21 cellular contexts compared by ENCODE assay signal in the genomic region with DNA sequence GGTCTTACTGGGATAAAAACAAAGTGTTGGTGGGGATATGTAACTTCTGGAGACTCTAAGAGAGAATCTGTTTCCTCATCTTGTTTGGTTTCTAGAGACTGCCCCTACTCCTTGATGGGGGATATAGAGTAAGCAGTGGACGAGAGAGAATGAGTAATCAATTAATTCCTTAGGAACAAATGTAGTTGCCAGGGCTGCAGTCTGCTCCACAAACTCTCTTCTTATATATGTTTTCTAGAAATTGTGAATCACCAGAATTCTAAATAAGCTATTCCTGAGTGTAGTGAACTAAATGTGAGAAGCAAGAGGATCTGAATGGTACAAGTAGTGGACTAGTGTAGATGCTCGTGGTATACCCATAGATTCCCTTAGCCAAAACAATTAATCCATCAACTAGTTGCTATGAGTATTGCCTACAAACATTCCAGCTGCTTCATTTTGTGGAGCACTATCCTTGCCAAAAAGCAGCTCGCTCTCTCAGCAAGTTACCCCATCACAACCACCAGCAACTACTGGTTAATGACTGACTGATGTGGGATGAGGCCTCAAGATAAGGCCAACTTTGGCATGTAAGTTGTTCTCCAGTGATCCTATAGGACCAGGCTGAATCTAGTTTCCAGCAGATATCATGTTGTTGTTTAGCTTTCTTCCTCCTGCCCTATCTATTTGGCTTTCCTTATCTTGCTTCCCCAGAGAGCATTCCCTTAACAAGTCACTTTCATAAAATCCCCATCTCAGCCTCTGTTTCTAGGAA.
DNase-seq lines count a peak whose midpoint lies in the region; ATAC-seq, FAIRE-seq and TF ChIP-seq lines count a peak whose summit lies in the region.
"Had no signal": no experiment of that assay in that cellular context is flagged by ENCODE, and none has a peak within 500 bp of the region (broad histone marks: within the 10 kb centered on the region; RNA-seq: fewer than 3 reads in every experiment).

No MANE protein-coding gene starts in this region.

- no peak overlapping the region for H3K4me3 ChIP-seq in AG10803 (ENCODE audit: low read length)
- H3K4me3 ChIP-seq in H1 (ENCODE audit: extremely low read depth in 1 of 4, insufficient read depth in 2 of 4, low read depth in 3 of 4, low read length in 4 of 4) = no peak overlapping the region
- H3K4me3 ChIP-seq: gastrocnemius medialis, testis had no signal

- no peaks in the 10 kb centered on the region for H3K36me3 ChIP-seq in H1 (ENCODE audit: control insufficient read depth in 2 of 4, insufficient read depth in 4 of 4, low read length in 3 of 4)
- H3K36me3 ChIP-seq: gastrocnemius medialis, neutrophil, WERI-Rb-1 had no signal

- no peak for FAIRE-seq in H1 (lab: Jason Lieb, UNC)
- FAIRE-seq: HTR-8/SVneo had no signal

- DNase-seq in AG10803 (ENCODE audit: low read depth) (peak; percentile 92), OCI-M1 (lab: John Stamatoyannopoulos, UW) (peak; percentile 96), H1 (ENCODE audit: low read depth in 1 of 2, low spot score in 2 of 2) (no peak), iris pigment epithelial cell (ENCODE audit: low read depth) (peak; percentile 21), Kasumi-1 (lab: John Stamatoyannopoulos, UW) (no peak), DMS53 (lab: John Stamatoyannopoulos, UW) (no peak), NCI-H2227 treated with DMSO at 0.1 percent for 48 hours (lab: John Stamatoyannopoulos, UW) (no peak)
- DNase-seq: activated CD4-positive, alpha-beta T cell treated with anti-CD3 and anti-CD28 coated beads, Interleukin-2, amount 50 U/mL, for 4 hours; DND-41; gastrocnemius medialis; left ventricle myocardium superior; NCI-H1417 treated with DMSO at 0.1 percent for 48 hours; NCI-H526 treated with DMSO at 0.1 percent for 48 hours; retina; T-cell; testis; WERI-Rb-1 had no signal

- no peak overlapping the region for H3K27ac ChIP-seq in H1 (ENCODE audit: low read depth, low read length)
- H3K27ac ChIP-seq: gastrocnemius medialis, neutrophil, testis, WERI-Rb-1 had no signal

- no peaks in the 10 kb centered on the region for H3K27me3 ChIP-seq in H1 (replicated peaks in 1 of 4; ENCODE audit: control insufficient read depth in 3 of 4, extremely low read depth in 1 of 4, insufficient read depth in 3 of 4, low read length in 3 of 4)
- H3K27me3 ChIP-seq: gastrocnemius medialis, neutrophil, testis had no signal

- no peak overlapping the region for H3K9ac ChIP-seq in H1 (replicated peaks in 1 of 4; ENCODE audit: extremely low read depth in 1 of 4, low read depth in 3 of 4, low read length in 3 of 4)

- CTCF ChIA-PET in H1 (lab: Charles Lee; ENCODE audit: partially characterized antibody) = no interaction called here

- H2AK5ac ChIP-seq in H1 (ENCODE audit: low read depth, low read length) = no peak overlapping the region

- H2BK5ac ChIP-seq in H1 (ENCODE audit: low read depth, low read length) = no peak overlapping the region

- H3K4me1 ChIP-seq in H1 (replicated peaks in 1 of 4; ENCODE audit: control insufficient read depth in 3 of 4, insufficient read depth in 4 of 4, low read length in 3 of 4) = no peaks in the 10 kb centered on the region
- H3K4me1 ChIP-seq: gastrocnemius medialis, testis had no signal

- no peak for ATAC-seq in HG03025 (IDR thresholded peaks at IDR 0.05; ENCODE audit: low FRiP score, unreplicated experiment)
- ATAC-seq: gastrocnemius medialis, left ventricle myocardium superior, Right ventricle myocardium inferior, T-cell had no signal

- no peak overlapping the region for H4K91ac ChIP-seq in H1 (replicated peaks; ENCODE audit: insufficient read length, low read length)

- H3K4ac ChIP-seq in H1 (replicated peaks; ENCODE audit: insufficient read length, low read depth, low read length) = no peak overlapping the region

- no peak for TF ChIP-seq EP300 in H1 (IDR thresholded peaks at IDR 0.05; ENCODE audit: borderline replicate concordance in 1 of 2, low read depth in 2 of 2, low read length in 2 of 2)

- H2AFZ ChIP-seq in H1 (ENCODE audit: low read length) = 0 out of 2 replicates have a peak overlapping the region, but pooled peaks have one; percentile 87

- H3K79me2 ChIP-seq in H1 (ENCODE audit: control insufficient read depth in 1 of 2, insufficient read depth in 2 of 2, low read length in 2 of 2) = no peaks in the 10 kb centered on the region

- WGBS in H1 (ENCODE audit: extremely low coverage in 1 of 2, insufficient coverage in 1 of 2, insufficient read length in 1 of 2, insufficient replicate concordance in 2 of 2, low coverage in 1 of 2, low lambda C conversion rate in 2 of 2, missing lambda C conversion rate in 1 of 2), 2 experiments = 89% methylated on average over 3 of the region's 3 CpGs; no CpG with 5 or more reads in 1 of the 2 experiments

- H3K79me1 ChIP-seq in H1 (ENCODE audit: low read depth, low read length) = no peaks in the 10 kb centered on the region

- H3K9me3 ChIP-seq in H1 (ENCODE audit: insufficient read depth in 2 of 2, low read depth in 1 of 2, low read length in 1 of 2) = no peaks in the 10 kb centered on the region
- H3K9me3 ChIP-seq: gastrocnemius medialis, neutrophil, testis had no signal

- POLR2A ChIA-PET in H1 (lab: Charles Lee; ENCODE audit: partially characterized antibody) = no interaction called here

- no peak overlapping the region for H2BK15ac ChIP-seq in H1 (ENCODE audit: low read length)

- no peak overlapping the region for H3K23ac ChIP-seq in H1 (ENCODE audit: insufficient read length)

- H3K14ac ChIP-seq in H1 (ENCODE audit: insufficient read length) = no peak overlapping the region

- H2BK12ac ChIP-seq in H1 (ENCODE audit: low read depth, low read length) = no peak overlapping the region

- H4K20me1 ChIP-seq in H1 (replicated peaks in 1 of 2; ENCODE audit: control insufficient read depth in 1 of 2, insufficient read depth in 2 of 2, low read length in 2 of 2) = no peaks in the 10 kb centered on the region

- TF ChIP-seq CTCF in AG10803 (conservative IDR thresholded peaks at IDR 0.05; ENCODE audit: low read length) = no peak
- TF ChIP-seq CTCF in H1 (IDR thresholded peaks at IDR 0.05; ENCODE audit: control extremely low read depth in 1 of 3, insufficient read depth in 1 of 3, low read depth in 1 of 3, low read length in 3 of 3) = no peak

- TF ChIP-seq RAD21 in H1 (IDR thresholded peaks at IDR 0.05 in 1 of 2, conservative IDR thresholded peaks at IDR 0.05 in 1 of 2; ENCODE audit: low read depth in 2 of 2, low read length in 2 of 2) = no peak

- no peak for TF ChIP-seq POLR2A in H1 (IDR thresholded peaks at IDR 0.05; ENCODE audit: control extremely low read depth in 1 of 2, low read depth in 2 of 2, low read length in 2 of 2)

- no peak overlapping the region for H3K4me2 ChIP-seq in H1 (ENCODE audit: insufficient read depth in 1 of 2, low read depth in 2 of 2, low read length in 2 of 2)

- H3K23me2 ChIP-seq in H1 (ENCODE audit: low read depth, low read length) = no peaks in the 10 kb centered on the region

- no peak overlapping the region for H4K5ac ChIP-seq in H1 (ENCODE audit: insufficient read length, low read depth, low read length)

- no peak overlapping the region for H4K8ac ChIP-seq in H1 (ENCODE audit: extremely low read depth, insufficient read depth, low read length)

- H2BK120ac ChIP-seq in H1 (replicated peaks; ENCODE audit: low read depth, low read length) = no peak overlapping the region

- no peak overlapping the region for H2BK20ac ChIP-seq in H1 (ENCODE audit: low read length)

- no peak overlapping the region for H3K56ac ChIP-seq in H1 (replicated peaks; ENCODE audit: insufficient read length, low read depth, low read length)

- H3K18ac ChIP-seq in H1 (ENCODE audit: extremely low read depth, low read length) = no peak overlapping the region

TF ChIP-seq in H1, 55 proteins besides CTCF, POLR2A, EP300 and RAD21 (continues in another document):
- TF ChIP-seq HDAC2 (IDR thresholded peaks at IDR 0.05; ENCODE audit: borderline replicate concordance in 1 of 2, low read depth in 2 of 2, low read length in 2 of 2) (no peak), CTBP2 (IDR thresholded peaks at IDR 0.05; ENCODE audit: borderline replicate concordance, insufficient read depth, insufficient read length, low read length) (no peak), POLR2AphosphoS5 (IDR thresholded peaks at IDR 0.05; ENCODE audit: low read depth, low read length) (no peak), RNF2 (IDR thresholded peaks at IDR 0.05; ENCODE audit: borderline replicate concordance, low read depth, low read length, missing control alignments, poor library complexity, severe bottlenecking) (no peak), NANOG (IDR thresholded peaks at IDR 0.05; ENCODE audit: insufficient read depth, low read depth, low read length, poor library complexity, severe bottlenecking) (no peak), ASH2L (IDR thresholded peaks at IDR 0.05; ENCODE audit: low read length) (no peak), MAFK (IDR thresholded peaks at IDR 0.05; ENCODE audit: low read depth, low read length) (no peak), KDM4A (IDR thresholded peaks at IDR 0.05; ENCODE audit: low read depth, low read length, severe bottlenecking) (no peak), SIX5 (IDR thresholded peaks at IDR 0.05; ENCODE audit: low read depth, low read length) (no peak), RBBP5 (IDR thresholded peaks at IDR 0.05; ENCODE audit: borderline replicate concordance, low read depth, low read length) (no peak), KDM5A (IDR thresholded peaks at IDR 0.05; ENCODE audit: low read length) (no peak), ZNF274 (IDR thresholded peaks at IDR 0.05; ENCODE audit: borderline replicate concordance, extremely low read depth, low read length) (no peak), JUN (IDR thresholded peaks at IDR 0.05; ENCODE audit: low read depth, low read length) (no peak), JUND (IDR thresholded peaks at IDR 0.05; ENCODE audit: low read length) (no peak), EGR1 (IDR thresholded peaks at IDR 0.05; ENCODE audit: borderline replicate concordance, low read depth, low read length) (no peak), POU5F1 (IDR thresholded peaks at IDR 0.05; ENCODE audit: low read depth, low read length) (no peak)
- TF ChIP-seq, protein P1, sequence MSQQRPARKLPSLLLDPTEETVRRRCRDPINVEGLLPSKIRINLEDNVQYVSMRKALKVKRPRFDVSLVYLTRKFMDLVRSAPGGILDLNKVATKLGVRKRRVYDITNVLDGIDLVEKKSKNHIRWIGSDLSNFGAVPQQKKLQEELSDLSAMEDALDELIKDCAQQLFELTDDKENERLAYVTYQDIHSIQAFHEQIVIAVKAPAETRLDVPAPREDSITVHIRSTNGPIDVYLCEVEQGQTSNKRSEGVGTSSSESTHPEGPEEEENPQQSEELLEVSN (IDR thresholded peaks at IDR 0.05) = no peak
- TF ChIP-seq, protein P2, sequence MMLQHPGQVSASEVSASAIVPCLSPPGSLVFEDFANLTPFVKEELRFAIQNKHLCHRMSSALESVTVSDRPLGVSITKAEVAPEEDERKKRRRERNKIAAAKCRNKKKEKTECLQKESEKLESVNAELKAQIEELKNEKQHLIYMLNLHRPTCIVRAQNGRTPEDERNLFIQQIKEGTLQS (IDR thresholded peaks at IDR 0.05; ENCODE audit: insufficient read depth, low read depth, low read length) = no peak

Comparison
In these comparisons a context has a peak if more than half of its experiments do, and no peak if none do; other contexts are left out.
1. DNase-seq: peak in AG10803 (single experiment), OCI-M1 (single experiment) and iris pigment epithelial cell (single experiment); none in H1 (0 of 2), Kasumi-1 (0 of 2), DMS53 (single experiment) and NCI-H2227 treated with DMSO at 0.1 percent for 48 hours (single experiment).